Comparison of ENCODE assay signal across 17 cellular contexts in the genomic region with DNA sequence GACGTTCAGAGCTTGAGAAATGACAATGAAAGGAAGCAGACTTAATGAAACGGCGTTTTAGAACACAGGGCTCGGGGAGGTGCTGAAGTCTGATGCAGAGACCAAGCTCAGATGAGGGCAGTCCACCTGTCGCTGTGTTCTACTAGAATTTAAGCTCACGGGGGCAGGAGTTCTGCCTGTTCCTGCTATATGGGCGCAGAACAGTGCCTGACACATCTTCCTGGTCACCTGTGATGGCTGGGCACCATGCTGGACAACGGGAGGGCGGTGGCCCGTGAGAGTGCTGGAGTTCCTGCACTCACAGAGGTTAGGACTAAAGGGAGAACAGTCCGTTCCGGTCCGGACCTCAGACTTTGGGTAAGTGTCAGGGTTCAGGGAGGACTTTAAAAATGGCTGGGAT.
A peak's percentile ranks its signal among the peaks of the same experiment; 100 is the strongest.
DNase-seq lines count a peak whose midpoint lies in the region; ATAC-seq and TF ChIP-seq lines count a peak whose summit lies in the region.
"Had no signal": no experiment of that assay in that cellular context is flagged by ENCODE, and none has a peak within 500 bp of the region (broad histone marks: within the 10 kb centered on the region; RNA-seq: fewer than 3 reads in every experiment).

No MANE protein-coding gene starts in this region.

- H3K9me3 Mint-ChIP-seq in CD14-positive monocyte, result peaks cover 0 to 6% (median 4%) of the 10 kb centered on the region in 7 donors
- H3K9me3 Mint-ChIP-seq: GM23338 had no signal

- DNase-seq in CD14-positive monocyte (ENCODE audit: low spot score) (peak; percentile 13), coronary artery (ENCODE audit: low spot score) (peak; percentile 59), mesenteric fat pad (ENCODE audit: low spot score) (peak; percentile 57), ureter (ENCODE audit: low spot score) (peak; percentile 36), hepatic stellate cell (ENCODE audit: low spot score) (no peak), DMS79 treated with DMSO at 0.1 percent for 48 hours (lab: John Stamatoyannopoulos, UW) (no peak)
- DNase-seq: C1 segment of cervical spinal cord; CD4-positive, alpha-beta memory T cell; COR-L47; DMS153; DND-41; GDM1; H7 had no signal

- H3K27me3 Mint-ChIP-seq in CD14-positive monocyte (ENCODE audit: low read depth in 3 of 3), result peaks cover 2 to 10% (median 5%) of the 10 kb centered on the region in 3 donors

- no peak overlapping the region for H3K4me3 Mint-ChIP-seq in CD14-positive monocyte
- H3K4me3 Mint-ChIP-seq: B cell; CD4-positive, alpha-beta memory T cell; GM23338 had no signal

- H3K27ac ChIP-seq in coronary artery, result no peak overlapping the region

- H3K4me1 Mint-ChIP-seq in CD14-positive monocyte, result no peaks in the 10 kb centered on the region
- H3K4me1 Mint-ChIP-seq: B cell; CD4-positive, alpha-beta memory T cell; GM23338 had no signal

- H3K36me3 Mint-ChIP-seq in CD14-positive monocyte, result no peaks in the 10 kb centered on the region

- H3K27ac Mint-ChIP-seq in CD14-positive monocyte, result no peak overlapping the region
- H3K27ac Mint-ChIP-seq: B cell; CD4-positive, alpha-beta memory T cell; GM23338 had no signal

- H3K4me3 ChIP-seq in coronary artery, result no peak overlapping the region
- H3K4me3 ChIP-seq: GM23338 had no signal

- intact Hi-C loops in CD14-positive monocyte (cut with micrococcal nuclease), result no loop called here

- TF ChIP-seq CTCF in CD14-positive monocyte (IDR thresholded peaks at IDR 0.05) (no peak), coronary artery (IDR thresholded peaks at IDR 0.05) (no peak)

- ATAC-seq in HG03521 (IDR thresholded peaks at IDR 0.05; ENCODE audit: unreplicated experiment), result no peak
- ATAC-seq: GM23338, HepG2 had no signal

Comparison
In these comparisons a context has a peak if more than half of its experiments do, and no peak if none do; other contexts are left out.
1. DNase-seq: peak in CD14-positive monocyte (single experiment), coronary artery (single experiment), mesenteric fat pad (single experiment) and ureter (single experiment); none in hepatic stellate cell (single experiment) and DMS79 treated with DMSO at 0.1 percent for 48 hours (single experiment).